23 cellular contexts compared by ENCODE assay signal in the genomic region with DNA sequence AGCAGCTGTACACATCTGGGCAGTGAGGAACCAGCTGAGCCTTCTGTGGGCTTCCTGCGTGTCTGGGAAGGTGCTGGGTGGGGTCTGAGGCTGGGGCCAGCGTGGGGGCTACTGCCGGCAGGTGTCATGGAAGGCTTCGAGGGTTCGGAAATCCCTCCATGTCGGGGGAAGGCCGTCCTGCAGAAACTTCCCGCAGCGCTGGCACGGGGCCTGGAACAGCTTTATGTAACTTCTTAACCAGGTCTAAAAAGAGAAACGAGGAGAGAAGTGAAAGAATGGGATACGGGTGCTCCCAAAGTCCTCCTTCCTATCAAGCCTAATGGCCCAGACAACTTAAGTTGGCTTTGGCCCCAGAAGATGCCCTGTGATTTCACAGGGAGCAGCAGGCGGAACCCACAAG.
"Had no signal": no experiment of that assay in that cellular context is flagged by ENCODE, and none has a peak within 500 bp of the region (broad histone marks: within the 10 kb centered on the region; RNA-seq: fewer than 3 reads in every experiment).

No MANE protein-coding gene starts in this region.

- H3K9me3 ChIP-seq: ovary, psoas muscle, right lobe of liver, sigmoid colon, stomach, thoracic aorta, thyroid gland, tibial nerve, upper lobe of left lung, vagina had no signal

- DNase-seq: naive B cell; naive thymus-derived CD8-positive, alpha-beta T cell; nephron progenitor cell; occipital lobe; ovary; psoas muscle; right lobe of liver; sigmoid colon; small intestine; stimulated activated CD4-positive, alpha-beta T cell treated with anti-CD3 and anti-CD28 coated beads, Interleukin-15, amount 100 ng/mL, for 24 hours; stimulated activated CD4-positive, alpha-beta T cell treated with anti-CD3 and anti-CD28 coated beads, Interleukin-2, amount 100 ng/mL, for 24 hours; stimulated activated CD4-positive, alpha-beta T cell treated with anti-CD3 and anti-CD28 coated beads, Interleukin-2, amount 100 ng/mL, for 48 hours; stimulated activated CD4-positive, alpha-beta T cell treated with anti-CD3 and anti-CD28 coated beads, Interleukin-4, amount 100 ng/mL, for 24 hours; stimulated activated naive B cell treated with anti-CD40 and anti-IgM and Interleukin-4, amounts not matched to agents 10 μg/mL and 1 μg/mL and 100 μg/mL, for 72 hours; stimulated activated naive CD4-positive, alpha-beta T cell treated with Interleukin-2 at 50 U/mL for 16 hours; stomach; thyroid gland; trophoblast cell; upper lobe of left lung had no signal

- H3K4me3 ChIP-seq: ovary, psoas muscle, right lobe of liver, sigmoid colon, stomach, thoracic aorta, thyroid gland, tibial nerve, upper lobe of left lung, vagina had no signal

- H3K27me3 ChIP-seq: ovary, right lobe of liver, sigmoid colon, stomach, thyroid gland, tibial nerve, upper lobe of left lung, vagina had no signal

- H3K9ac ChIP-seq: parathyroid adenoma had no signal

- H3K79me2 ChIP-seq: parathyroid adenoma had no signal

- H2AFZ ChIP-seq: parathyroid adenoma had no signal

- H3K36me3 ChIP-seq: ovary, right lobe of liver had no signal

- H3K27ac ChIP-seq: ovary, parathyroid adenoma, psoas muscle, right lobe of liver, sigmoid colon, stomach, thoracic aorta, thyroid gland, tibial nerve, upper lobe of left lung, vagina had no signal

- H3K4me1 ChIP-seq: parathyroid adenoma, psoas muscle, right lobe of liver, sigmoid colon, stomach, thyroid gland, tibial nerve, upper lobe of left lung, vagina had no signal
